8 cellular contexts compared by ENCODE assay signal in the genomic region with DNA sequence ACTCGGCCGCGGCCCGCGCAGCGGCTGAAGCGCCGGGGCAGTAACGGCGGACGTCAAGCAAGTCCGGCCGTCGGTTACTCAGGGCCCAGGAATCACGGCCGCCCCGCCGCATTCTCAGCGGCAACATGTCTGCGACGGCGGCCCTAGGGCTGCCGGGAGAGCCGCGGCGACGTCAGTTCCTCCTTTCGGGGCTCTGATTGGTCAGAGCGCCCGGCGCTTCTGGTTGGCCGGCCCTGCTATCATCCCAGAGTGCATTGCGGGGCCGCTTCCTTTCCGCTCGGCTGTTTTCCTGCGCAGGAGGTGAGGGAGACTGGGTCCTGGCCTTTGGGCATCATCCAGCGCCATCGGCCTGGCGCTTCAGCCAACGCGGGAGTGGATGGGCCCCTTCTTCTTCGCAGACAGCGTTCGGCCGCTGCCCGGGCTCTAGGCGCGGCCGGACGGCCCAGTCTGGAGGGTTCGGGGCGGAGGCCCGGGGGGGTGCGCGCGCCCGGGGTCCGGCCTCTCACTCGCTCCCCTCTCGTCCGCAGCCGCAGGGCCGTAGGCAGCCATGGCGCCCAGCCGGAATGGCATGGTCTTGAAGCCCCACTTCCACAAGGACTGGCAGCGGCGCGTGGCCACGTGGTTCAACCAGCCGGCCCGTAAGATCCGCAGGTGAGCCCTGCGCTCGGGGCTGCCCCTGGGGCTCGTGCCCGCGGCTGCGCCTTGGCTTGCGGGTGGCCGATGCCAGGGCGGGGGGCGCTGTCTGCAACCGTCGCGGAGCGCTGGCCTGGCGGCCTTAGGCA. TPM values are rescaled to one million over a fixed set of nuclear protein-coding genes. Genes with fewer than 3 reads are reported as not detected.
DNase-seq lines count a peak whose midpoint lies in the region; ATAC-seq lines count a peak whose summit lies in the region.

TSS of gene RPL13 (plus strand) at position 270 of the 782 bp plus-strand sequence. CDS start at position 548, 278 bp downstream.

- H3K4me3 Mint-ChIP-seq in immature natural killer cell = peak within 1 kb of the TSS; percentile 93 to 98 (median 95)

- H3K36me3 Mint-ChIP-seq in immature natural killer cell = peaks cover 15 to 35% (median 18%) of the 10 kb centered on the region in 3 donors

- no peaks in the 10 kb centered on the region for H3K9me3 Mint-ChIP-seq in immature natural killer cell

- ATAC-seq in GM18909 (IDR thresholded peaks at IDR 0.05; ENCODE audit: poor library complexity, unreplicated experiment) (peak; percentile 86), HG03175 (IDR thresholded peaks at IDR 0.05; ENCODE audit: unreplicated experiment) (peak; percentile 90)

- peak within 1 kb of the TSS; percentile 94 to 99 (median 98) for H3K27ac Mint-ChIP-seq in immature natural killer cell

- peaks cover 6 to 19% (median 9%) of the 10 kb centered on the region in 3 donors for H3K27me3 Mint-ChIP-seq in immature natural killer cell (ENCODE audit: low read depth in 3 of 3)

- DNase-seq in AG08395 (ENCODE audit: low spot score) = peak; percentile 97
- DNase-seq in NCI-H345 treated with DMSO at 0.1 percent for 48 hours (lab: John Stamatoyannopoulos, UW; ENCODE audit: unreplicated experiment) = peak; percentile 71
- peak; percentile 77 to 90 (median 84) for DNase-seq in activated CD4-positive, CD25-positive, alpha-beta regulatory T cell (lab: John Stamatoyannopoulos, UW)
- peak; percentile 32 to 97 (median 91) for DNase-seq in caudate nucleus (lab: John Stamatoyannopoulos, UW)
- DNase-seq in immature natural killer cell = peak; percentile 90 to 91 (median 91)
- peak; percentile 87 for DNase-seq in smooth muscle cell of the brain vasculature (ENCODE audit: low read depth, low spot score)

- H3K4me1 Mint-ChIP-seq in immature natural killer cell = peaks cover 45 to 52% of the 10 kb centered on the region in 2 donors

- peak within 1 kb of the TSS; percentile 97 for H3K27ac ChIP-seq in caudate nucleus (ENCODE audit: low read depth, low read length)

RNA-seq across cellular contexts. Expression of gene RPL13, which starts in this region (rescaled TPM):
- polyA plus RNA-seq in immature natural killer cell = 1,000 to 10,000 TPM; 1,461 to 3,229 (median 2,406) TPM

Comparison
In these comparisons a context has a peak if more than half of its experiments do, and no peak if none do; other contexts are left out.
1. Peak in every context shown above with its lines: DNase-seq, ATAC-seq and H3K27ac ChIP-seq.